ENCODE assay signal across 13 cellular contexts in genomic region chr7:12031638-12032037, GRCh38.
A peak's percentile ranks its signal among the peaks of the same experiment; 100 is the strongest.
DNase-seq lines count a peak whose midpoint lies in the region; ATAC-seq and TF ChIP-seq lines count a peak whose summit lies in the region.
"Had no signal": no experiment of that assay in that cellular context is flagged by ENCODE, and none has a peak within 500 bp of the region (broad histone marks: within the 10 kb centered on the region; RNA-seq: fewer than 3 reads in every experiment).

No MANE protein-coding gene starts in this region.

- POLR2A ChIA-PET in CD8-positive, alpha-beta T cell (lab: Charles Lee), result no interaction called here

- TF ChIP-seq CTCF in mesothelial cell of epicardium (IDR thresholded peaks at IDR 0.05; ENCODE audit: unreplicated experiment) (no peak), endothelial cell (IDR thresholded peaks at IDR 0.05; ENCODE audit: unreplicated experiment) (no peak), GM20000 (IDR thresholded peaks at IDR 0.05; ENCODE audit: extremely low read depth, missing control alignments) (no peak)
- no peak for TF ChIP-seq CTCF in CD8-positive, alpha-beta T cell (IDR thresholded peaks at IDR 0.05)

- H3K9me3 Mint-ChIP-seq in mesothelial cell of epicardium, result peaks cover 12% of the 10 kb centered on the region
- H3K9me3 Mint-ChIP-seq in endothelial cell (ENCODE audit: unreplicated experiment), result no peaks in the 10 kb centered on the region
- no peaks in the 10 kb centered on the region for H3K9me3 Mint-ChIP-seq in CD8-positive, alpha-beta T cell

- no peaks in the 10 kb centered on the region for H4K20me1 ChIP-seq in GM23248 (ENCODE audit: insufficient read depth)

- peaks cover 5% of the 10 kb centered on the region for H3K4me1 ChIP-seq in GM23248 (ENCODE audit: insufficient read depth)
- no peaks in the 10 kb centered on the region for H3K4me1 ChIP-seq in CD8-positive, alpha-beta T cell (ENCODE audit: insufficient read depth, low read length)

- no peaks in the 10 kb centered on the region for H3K27me3 ChIP-seq in GM23248 (replicated peaks; ENCODE audit: insufficient read depth)
- no peaks in the 10 kb centered on the region for H3K27me3 ChIP-seq in CD8-positive, alpha-beta T cell (ENCODE audit: insufficient read depth, low read length)

- no peaks in the 10 kb centered on the region for H3K79me2 ChIP-seq in GM23248 (ENCODE audit: insufficient read depth)

- H3F3A ChIP-seq in GM23248 (ENCODE audit: insufficient read depth), result no peaks in the 10 kb centered on the region

- no peaks in the 10 kb centered on the region for H3K36me3 ChIP-seq in GM23248 (ENCODE audit: low read depth)
- H3K36me3 ChIP-seq in CD8-positive, alpha-beta T cell (ENCODE audit: insufficient read depth, low read length), result no peaks in the 10 kb centered on the region

- H3K4me3 Mint-ChIP-seq in mesothelial cell of epicardium (no peak overlapping the region), endothelial cell (ENCODE audit: unreplicated experiment) (no peak overlapping the region)
- H3K4me3 Mint-ChIP-seq in CD8-positive, alpha-beta T cell, result no peak overlapping the region

- no peak for ATAC-seq in CD8-positive, alpha-beta T cell
- no peak for ATAC-seq in GM19023 (IDR thresholded peaks at IDR 0.05; ENCODE audit: unreplicated experiment)

- H3K4me1 Mint-ChIP-seq in mesothelial cell of epicardium (peaks cover 12% of the 10 kb centered on the region), endothelial cell (ENCODE audit: unreplicated experiment) (no peaks in the 10 kb centered on the region)
- no peaks in the 10 kb centered on the region for H3K4me1 Mint-ChIP-seq in CD8-positive, alpha-beta T cell (ENCODE audit: low read depth)

- H3K27ac ChIP-seq in GM23248, result no peak overlapping the region
- no peak overlapping the region for H3K27ac ChIP-seq in CD8-positive, alpha-beta T cell (ENCODE audit: low read depth, low read length)
- H3K27ac ChIP-seq: coronary artery, KMS-11 had no signal

- no peak overlapping the region for H2AFZ ChIP-seq in GM23248

- no peaks in the 10 kb centered on the region for H3K27me3 Mint-ChIP-seq in mesothelial cell of epicardium (ENCODE audit: low read depth)
- H3K27me3 Mint-ChIP-seq in endothelial cell (ENCODE audit: unreplicated experiment), result no peaks in the 10 kb centered on the region
- H3K27me3 Mint-ChIP-seq in CD8-positive, alpha-beta T cell (ENCODE audit: low read depth), result peaks cover 10% of the 10 kb centered on the region

- in situ Hi-C loops in GM23248 (cut with MboI), result no loop called here

- no peaks in the 10 kb centered on the region for H3K36me3 Mint-ChIP-seq in mesothelial cell of epicardium
- no peaks in the 10 kb centered on the region for H3K36me3 Mint-ChIP-seq in endothelial cell (ENCODE audit: low read depth, unreplicated experiment)
- no peaks in the 10 kb centered on the region for H3K36me3 Mint-ChIP-seq in CD8-positive, alpha-beta T cell

- H3K9ac ChIP-seq in GM23248, result no peak overlapping the region
- H3K9ac ChIP-seq: KMS-11 had no signal

- CTCF ChIA-PET in CD8-positive, alpha-beta T cell (lab: Charles Lee), result interaction anchor here (0.7 kb wide), 1 partner anchor 8 kb away, joined by 3 read pairs; no protein-coding TSS in a partner anchor

- H3K27ac Mint-ChIP-seq in mesothelial cell of epicardium (peak overlapping the region; percentile 31), endothelial cell (ENCODE audit: unreplicated experiment) (no peak overlapping the region)
- H3K27ac Mint-ChIP-seq in CD8-positive, alpha-beta T cell, result no peak overlapping the region

- H3K4me2 ChIP-seq in GM23248 (ENCODE audit: unreplicated experiment), result peak overlapping the region; percentile 5
- H3K4me2 ChIP-seq: KMS-11 had no signal

- DNase-seq in GM23248 (peak; percentile 29), NCI-H460 (ENCODE audit: extremely low read depth, low read depth) (peak; percentile 5), dermis blood vessel endothelial cell (peak; percentile 31), mesothelial cell of epicardium (ENCODE audit: low spot score in 2 of 2, unreplicated experiment in 2 of 2) (no peak), endothelial cell (ENCODE audit: low spot score) (no peak), GM20000 (ENCODE audit: low spot score) (no peak)
- no peak for DNase-seq in CD8-positive, alpha-beta T cell
- DNase-seq: activated CD4-positive, alpha-beta T cell treated with anti-CD3 and anti-CD28 coated beads for 1 hour; activated effector memory CD4-positive, alpha-beta T cell treated with anti-CD3 and anti-CD28 coated beads, Interleukin-2, amount 50 U/mL, for 16 hours; SHP77 had no signal

- H3K4me3 ChIP-seq in GM23248, result no peak overlapping the region
- H3K4me3 ChIP-seq in CD8-positive, alpha-beta T cell (ENCODE audit: low read depth, low read length), result no peak overlapping the region
- H3K4me3 ChIP-seq: coronary artery had no signal

- no peaks in the 10 kb centered on the region for H3K9me3 ChIP-seq in GM23248 (ENCODE audit: low read depth)
- H3K9me3 ChIP-seq in CD8-positive, alpha-beta T cell (ENCODE audit: low read length), result no peaks in the 10 kb centered on the region

- no peaks in the 10 kb centered on the region for H3K9me2 ChIP-seq in GM23248 (ENCODE audit: insufficient read depth)

- intact Hi-C loops in CD8-positive, alpha-beta T cell (cut with DNase I, micrococcal nuclease), result no loop called here

Comparison
In these comparisons a context has a peak if more than half of its experiments do, and no peak if none do; other contexts are left out.
1. DNase-seq: peak in GM23248 (single experiment), NCI-H460 (single experiment) and dermis blood vessel endothelial cell (single experiment); none in mesothelial cell of epicardium (0 of 2), endothelial cell (single experiment), GM20000 (single experiment) and CD8-positive, alpha-beta T cell (0 of 7).